Comparison of ENCODE assay signal across 23 cellular contexts in the genomic region with DNA sequence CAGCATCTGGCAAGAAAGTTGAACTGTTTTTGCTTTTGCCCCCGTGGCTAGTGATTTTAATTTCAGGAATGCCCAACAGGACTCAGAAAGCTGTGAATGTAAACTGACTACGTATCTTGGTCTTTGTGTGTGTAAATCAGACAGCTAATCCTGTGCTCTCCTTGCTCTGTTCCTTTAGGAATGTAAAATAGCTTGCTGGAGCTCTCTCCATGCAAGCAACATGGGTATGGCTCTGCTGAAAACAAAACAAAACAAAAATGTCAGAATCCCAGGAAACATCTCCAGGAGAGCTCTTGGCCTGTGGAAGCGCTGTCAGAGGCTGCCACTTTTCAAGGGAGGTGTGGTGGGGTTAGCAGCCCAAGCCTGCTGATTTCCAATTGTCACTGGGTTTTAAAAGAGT.
A peak's percentile ranks its signal among the peaks of the same experiment; 100 is the strongest.
DNase-seq lines count a peak whose midpoint lies in the region; ATAC-seq and TF ChIP-seq lines count a peak whose summit lies in the region.
"Had no signal": no experiment of that assay in that cellular context is flagged by ENCODE, and none has a peak within 500 bp of the region (broad histone marks: within the 10 kb centered on the region; RNA-seq: fewer than 3 reads in every experiment).

No MANE protein-coding gene starts in this region.

- H2AK5ac ChIP-seq in IMR-90 (ENCODE audit: low read depth, low read length) (no peak overlapping the region), neuronal stem cell (ENCODE audit: low read depth, low read length) (no peak overlapping the region)

- H4K5ac ChIP-seq in IMR-90 (ENCODE audit: low read depth, low read length) = no peak overlapping the region; the same call in 1 of the 2 replicates

- H2BK5ac ChIP-seq in IMR-90 (ENCODE audit: low read depth, low read length, poor library complexity, severe bottlenecking) (peak overlapping the region; percentile 2), neuronal stem cell (ENCODE audit: low read length) (no peak overlapping the region)

- H3K27ac Mint-ChIP-seq in endodermal cell = no peak overlapping the region
- no peak overlapping the region for H3K27ac Mint-ChIP-seq in effector memory CD8-positive, alpha-beta T cell
- H3K27ac Mint-ChIP-seq: activated CD4-positive, alpha-beta memory T cell treated with anti-CD3 and anti-CD28 coated beads, Interleukin-2, amount 10 ng/mL, durations not matched to agents 7 days and 5 days; CD14-positive monocyte; stimulated activated naive CD8-positive, alpha-beta T cell treated with anti-CD3 and anti-CD28 coated beads, Interleukin-15, Interleukin-2, amounts not matched to agents 100 ng/mL and 50 ng/mL, for 24 hours; T-helper 2 cell treated with Interferon-gamma antibody and Interleukin-4, amounts not matched to agents 5 μg/mL and 100 μg/mL, for 36 hours had no signal

- H3K9me3 Mint-ChIP-seq in endodermal cell = no peaks in the 10 kb centered on the region
- H3K9me3 Mint-ChIP-seq in effector memory CD8-positive, alpha-beta T cell = no peaks in the 10 kb centered on the region
- H3K9me3 Mint-ChIP-seq: activated CD4-positive, alpha-beta memory T cell treated with anti-CD3 and anti-CD28 coated beads, Interleukin-2, amount 10 ng/mL, durations not matched to agents 7 days and 5 days; stimulated activated naive CD8-positive, alpha-beta T cell treated with anti-CD3 and anti-CD28 coated beads, Interleukin-15, Interleukin-2, amounts not matched to agents 100 ng/mL and 50 ng/mL, for 24 hours; T-helper 2 cell treated with Interferon-gamma antibody and Interleukin-4, amounts not matched to agents 5 μg/mL and 100 μg/mL, for 36 hours had no signal

- H3K23ac ChIP-seq in IMR-90 (ENCODE audit: low read depth, low read length) = no peak overlapping the region
- H3K23ac ChIP-seq in neuronal stem cell (ENCODE audit: low read depth, low read length, poor library complexity) = no peak overlapping the region

- H4K20me1 ChIP-seq in IMR-90 (ENCODE audit: insufficient read depth, low read length) = no peaks in the 10 kb centered on the region

- H4K8ac ChIP-seq in IMR-90 (ENCODE audit: low read depth in 2 of 2, low read length in 2 of 2) (no peak overlapping the region), neuronal stem cell (ENCODE audit: low read depth, low read length) (no peak overlapping the region)

- BruUV-seq in IMR-90 (replicated peaks; lab: Mats Ljungman, UMichigan) = no TSS peak

- H3K4ac ChIP-seq in IMR-90 (ENCODE audit: low read depth, low read length) (no peak overlapping the region), neuronal stem cell (ENCODE audit: low read length) (no peak overlapping the region)

- H2BK20ac ChIP-seq in IMR-90 (ENCODE audit: low read depth, low read length) = no peak overlapping the region

- peak overlapping the region; percentile 16 for H2AFZ ChIP-seq in IMR-90 (replicated peaks; ENCODE audit: low read length, poor library complexity)
- H2AFZ ChIP-seq in neuronal stem cell (ENCODE audit: low read length) = no peak overlapping the region

- no peak overlapping the region for H3K56ac ChIP-seq in IMR-90 (ENCODE audit: extremely low read depth, insufficient read depth, low read length)

- POLR2A ChIA-PET in IMR-90 (lab: Charles Lee; ENCODE audit: unreplicated experiment) = no interaction called here

- no peak for TF ChIP-seq CTCF in IMR-90 (conservative IDR thresholded peaks at IDR 0.05; ENCODE audit: low read depth, low read length)
- no peak for TF ChIP-seq CTCF in endodermal cell (conservative IDR thresholded peaks at IDR 0.05)
- no peak for TF ChIP-seq CTCF in ovary (IDR thresholded peaks at IDR 0.05)

- H2BK120ac ChIP-seq in IMR-90 (ENCODE audit: low read depth, low read length) (no peak overlapping the region), neuronal stem cell (ENCODE audit: low read depth, low read length) (no peak overlapping the region)

- TF ChIP-seq EP300 in ovary (IDR thresholded peaks at IDR 0.05) = no peak

- DNase-seq in AG20443 (ENCODE audit: low spot score) = peak; percentile 25
- DNase-seq in IMR-90 = peak; percentile 55
- DNase-seq in endodermal cell = peak; percentile 53
- DNase-seq in neuronal stem cell (ENCODE audit: low spot score) = no peak
- DNase-seq in effector memory CD8-positive, alpha-beta T cell = no peak
- DNase-seq in ovary = no peak
- DNase-seq: activated CD4-positive, alpha-beta memory T cell treated with anti-CD3 and anti-CD28 coated beads, Interleukin-2, amount 10 ng/mL, durations not matched to agents 7 days and 5 days; activated gamma-delta T cell; heart left ventricle; Karpas-422; lower lobe of right lung; NCI-H1048; NCI-H187; spleen; stimulated activated CD4-positive, alpha-beta T cell treated with anti-CD3 and anti-CD28 coated beads, Interleukin-4, amount 100 ng/mL, for 4 hours; WERI-Rb-1 had no signal

- CTCF ChIA-PET in IMR-90 (lab: Yijun Ruan, JAX) = interaction anchor here (0.6 kb wide), 2 partner anchors 27 to 301 kb away, joined by 3 read pairs; no protein-coding TSS in a partner anchor

- H3K27ac ChIP-seq in IMR-90 (ENCODE audit: insufficient read depth, low read length) = no peak overlapping the region
- no peak overlapping the region for H3K27ac ChIP-seq in endodermal cell (ENCODE audit: low read depth, low read length)
- H3K27ac ChIP-seq in neuronal stem cell (replicated peaks; ENCODE audit: low read length) = no peak overlapping the region
- no peak overlapping the region for H3K27ac ChIP-seq in ovary
- H3K27ac ChIP-seq: heart left ventricle, lower lobe of right lung, spleen, tibial nerve, WERI-Rb-1 had no signal

- intact Hi-C loops in IMR-90 (cut with micrococcal nuclease) = loop anchor here (10.0 kb wide), 1 partner anchor 283 kb away; no protein-coding TSS in a partner anchor
- intact Hi-C loops in ovary (cut with DNase I) = no loop called here

- H2BK15ac ChIP-seq in IMR-90 (ENCODE audit: low read depth, low read length) = no peak overlapping the region
- no peak overlapping the region for H2BK15ac ChIP-seq in neuronal stem cell (ENCODE audit: low read length)

- no peaks in the 10 kb centered on the region for H3K27me3 ChIP-seq in IMR-90 (ENCODE audit: control insufficient read depth, insufficient read depth, low read length)
- H3K27me3 ChIP-seq in endodermal cell (ENCODE audit: control insufficient read depth, insufficient read depth, low read length, poor library complexity, severe bottlenecking) = no peaks in the 10 kb centered on the region
- no peaks in the 10 kb centered on the region for H3K27me3 ChIP-seq in neuronal stem cell (ENCODE audit: control insufficient read depth in 3 of 3, insufficient read depth in 3 of 3, low read depth in 1 of 3, low read length in 3 of 3)
- H3K27me3 ChIP-seq in ovary = no peaks in the 10 kb centered on the region
- H3K27me3 ChIP-seq: spleen, tibial nerve had no signal

- H4K91ac ChIP-seq in IMR-90 (ENCODE audit: insufficient read depth, low read depth, low read length) (no peak overlapping the region), neuronal stem cell (ENCODE audit: low read depth, low read length, poor library complexity) (no peak overlapping the region)

- H3K36me3 Mint-ChIP-seq in endodermal cell (ENCODE audit: low read depth) = no peaks in the 10 kb centered on the region
- H3K36me3 Mint-ChIP-seq in effector memory CD8-positive, alpha-beta T cell (ENCODE audit: insufficient read depth) = no peaks in the 10 kb centered on the region
- H3K36me3 Mint-ChIP-seq: CD14-positive monocyte had no signal

- no peak overlapping the region for H2BK12ac ChIP-seq in neuronal stem cell (ENCODE audit: low read length)

- H3K9ac ChIP-seq in IMR-90 (ENCODE audit: low read depth, low read length) = no peak overlapping the region
- no peak overlapping the region for H3K9ac ChIP-seq in endodermal cell (ENCODE audit: extremely low read depth, low read length, poor library complexity, severe bottlenecking)
- no peak overlapping the region for H3K9ac ChIP-seq in neuronal stem cell (ENCODE audit: low read depth, low read length, poor library complexity)

- H3K4me3 ChIP-seq in IMR-90 (ENCODE audit: insufficient read depth, low read depth, low read length) (no peak overlapping the region), endodermal cell (ENCODE audit: low read length) (no peak overlapping the region), neuronal stem cell (ENCODE audit: low read length in 2 of 2) (no peak overlapping the region), ovary (no peak overlapping the region)
- H3K4me3 ChIP-seq: heart left ventricle, lower lobe of right lung, spleen, tibial nerve had no signal

- H2AK9ac ChIP-seq in IMR-90 (replicated peaks; ENCODE audit: low read depth, low read length, poor library complexity) = no peak overlapping the region

- no peak overlapping the region for H3K4me3 Mint-ChIP-seq in endodermal cell
- H3K4me3 Mint-ChIP-seq in effector memory CD8-positive, alpha-beta T cell = no peak overlapping the region
- H3K4me3 Mint-ChIP-seq: activated CD4-positive, alpha-beta memory T cell treated with anti-CD3 and anti-CD28 coated beads, Interleukin-2, amount 10 ng/mL, durations not matched to agents 7 days and 5 days; CD14-positive monocyte; stimulated activated naive CD8-positive, alpha-beta T cell treated with anti-CD3 and anti-CD28 coated beads, Interleukin-15, Interleukin-2, amounts not matched to agents 100 ng/mL and 50 ng/mL, for 24 hours; T-helper 2 cell treated with Interferon-gamma antibody and Interleukin-4, amounts not matched to agents 5 μg/mL and 100 μg/mL, for 36 hours had no signal

- TF ChIP-seq RAD21 in IMR-90 (IDR thresholded peaks at IDR 0.05; ENCODE audit: low read length) = no peak

- 0 out of 2 replicates have a peak, but pooled peaks cover 1% of the 10 kb centered on the region for H3K4me1 ChIP-seq in IMR-90 (ENCODE audit: control insufficient read depth, insufficient read depth, low read length)
- peaks cover 7% of the 10 kb centered on the region for H3K4me1 ChIP-seq in endodermal cell (ENCODE audit: control insufficient read depth, insufficient read depth, low read length)
- peaks cover 0 to 6% of the 10 kb centered on the region in 2 donors for H3K4me1 ChIP-seq in neuronal stem cell (ENCODE audit: control insufficient read depth in 2 of 2, insufficient read depth in 1 of 2, low read depth in 1 of 2, low read length in 2 of 2)
- no peaks in the 10 kb centered on the region for H3K4me1 ChIP-seq in ovary (ENCODE audit: insufficient read depth)
- H3K4me1 ChIP-seq: heart left ventricle, lower lobe of right lung, spleen, tibial nerve had no signal

- H3K4me2 ChIP-seq in IMR-90 (ENCODE audit: low read depth, low read length) (peak overlapping the region; percentile 60; the same call in 1 of the 2 replicates), neuronal stem cell (ENCODE audit: insufficient read depth, low read length, poor library complexity, severe bottlenecking) (peak overlapping the region; percentile 19)

- dilution Hi-C loops in IMR-90 (cut with HindIII; ENCODE audit: low sequenced_read_pairs, unreplicated experiment) = no loop called here

- no CpG with 5 or more reads among the region's 3 CpGs for WGBS in IMR-90 (ENCODE audit: extremely low coverage in 2 of 2, insufficient read length in 1 of 2), 2 experiments
- whole genome bisulfite sequencing in endodermal cell (ENCODE audit: insufficient coverage in 1 of 2, insufficient read length in 1 of 2), 2 experiments = 60 to 63% methylated on average over 2 to 3 of the region's 3 CpGs
- WGBS in neuronal stem cell (ENCODE audit: extremely low coverage in 2 of 2, insufficient read length in 2 of 2, insufficient replicate concordance in 1 of 2), 2 donors = no CpG with 5 or more reads among the region's 3 CpGs
- WGBS in ovary, 3 donors = 36 to 48% (median 44%) methylated on average over 3 of the region's 3 CpGs

- ATAC-seq in IMR-90 (ENCODE audit: low read depth) (peak; percentile 96), GM18520 (IDR thresholded peaks at IDR 0.05; ENCODE audit: unreplicated experiment) (no peak), GM18867 (IDR thresholded peaks at IDR 0.05; ENCODE audit: unreplicated experiment) (no peak)
- no peak for ATAC-seq in effector memory CD8-positive, alpha-beta T cell (replicated peaks)
- ATAC-seq: heart left ventricle, lower lobe of right lung, SK-N-SH treated with all-trans-retinoic acid at 6 μM for 48 hours had no signal

- H3K9me1 ChIP-seq in IMR-90 (ENCODE audit: insufficient read depth, low read length) = no peaks in the 10 kb centered on the region

- H3K9me3 ChIP-seq in IMR-90 (ENCODE audit: control insufficient read depth, insufficient read depth, low read length) (no peaks in the 10 kb centered on the region), endodermal cell (ENCODE audit: control insufficient read depth, low read length) (no peaks in the 10 kb centered on the region), neuronal stem cell (replicated peaks in 1 of 2; ENCODE audit: control insufficient read depth in 2 of 2, insufficient read depth in 1 of 2, low read depth in 1 of 2, low read length in 2 of 2) (no peaks in the 10 kb centered on the region), ovary (no peaks in the 10 kb centered on the region)
- H3K9me3 ChIP-seq: heart left ventricle, lower lobe of right lung, spleen, tibial nerve had no signal

- H3K79me1 ChIP-seq in IMR-90 (ENCODE audit: low read depth in 1 of 2, low read length in 2 of 2) (no peaks in the 10 kb centered on the region), neuronal stem cell (ENCODE audit: low read depth, low read length) (no peaks in the 10 kb centered on the region)

- in situ Hi-C loops in IMR-90 (cut with MboI; ENCODE audit: low sequenced_read_pairs) = no loop called here

- H3K36me3 ChIP-seq in IMR-90 (ENCODE audit: control insufficient read depth, insufficient read depth, low read length) (no peaks in the 10 kb centered on the region), endodermal cell (ENCODE audit: control insufficient read depth, insufficient read depth, low read length) (no peaks in the 10 kb centered on the region), neuronal stem cell (replicated peaks in 1 of 2; ENCODE audit: control insufficient read depth in 2 of 2, insufficient read depth in 2 of 2, low read length in 2 of 2) (no peaks in the 10 kb centered on the region), ovary (no peaks in the 10 kb centered on the region)
- H3K36me3 ChIP-seq: heart left ventricle, lower lobe of right lung, spleen, tibial nerve, WERI-Rb-1 had no signal

- no peaks in the 10 kb centered on the region for H3K27me3 Mint-ChIP-seq in endodermal cell (ENCODE audit: insufficient read depth)
- H3K27me3 Mint-ChIP-seq in effector memory CD8-positive, alpha-beta T cell = peaks cover 22 to 29% of the 10 kb centered on the region in 2 donors

- TF ChIP-seq POLR2A in IMR-90 (IDR thresholded peaks at IDR 0.05; ENCODE audit: low read depth, low read length) = no peak
- TF ChIP-seq POLR2A in ovary (IDR thresholded peaks at IDR 0.05) = no peak

- H3K14ac ChIP-seq in IMR-90 (replicated peaks; ENCODE audit: low read depth, low read length) (no peak overlapping the region), neuronal stem cell (ENCODE audit: low read length) (no peak overlapping the region)

- H3K18ac ChIP-seq in IMR-90 (ENCODE audit: low read depth, low read length) (peak overlapping the region; percentile 64; the same call in 1 of the 2 replicates), neuronal stem cell (ENCODE audit: low read length) (no peak overlapping the region)

- H3K4me1 Mint-ChIP-seq in endodermal cell = peaks cover 22% of the 10 kb centered on the region
- H3K4me1 Mint-ChIP-seq in effector memory CD8-positive, alpha-beta T cell (ENCODE audit: low read depth in 2 of 2) = no peaks in the 10 kb centered on the region
- H3K4me1 Mint-ChIP-seq: activated CD4-positive, alpha-beta memory T cell treated with anti-CD3 and anti-CD28 coated beads, Interleukin-2, amount 10 ng/mL, durations not matched to agents 7 days and 5 days; CD14-positive monocyte had no signal

Comparison
In these comparisons a context has a peak if more than half of its experiments do, and no peak if none do; other contexts are left out.
1. DNase-seq: peak in AG20443 (single experiment), IMR-90 (single experiment) and endodermal cell (single experiment); none in neuronal stem cell (single experiment), effector memory CD8-positive, alpha-beta T cell (0 of 3) and ovary (0 of 5).